8 cellular contexts compared by ENCODE assay signal in the genomic region with DNA sequence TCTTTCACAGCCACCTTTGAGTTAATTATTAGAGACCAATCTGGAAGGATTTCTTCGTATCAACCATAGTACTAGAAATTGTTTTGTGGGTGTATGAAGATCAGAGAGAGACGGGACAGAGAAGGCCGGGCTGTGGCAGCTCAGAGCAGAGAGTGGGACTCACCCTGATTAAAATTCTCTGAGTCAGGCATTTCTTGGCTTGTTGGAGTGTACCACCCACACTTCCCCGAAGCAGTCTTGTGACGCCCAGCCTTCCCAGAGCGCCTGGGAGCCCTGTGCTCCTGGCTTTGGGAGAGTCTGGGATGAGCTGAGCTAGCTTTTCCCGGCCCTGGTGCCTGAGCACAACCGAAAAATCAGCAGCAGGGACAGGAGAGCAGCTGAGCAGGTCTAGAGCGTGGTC. TPM values are rescaled to one million over a fixed set of nuclear protein-coding genes. Genes with fewer than 3 reads are reported as not detected.
DNase-seq lines count a peak whose midpoint lies in the region; TF ChIP-seq lines count a peak whose summit lies in the region.

No MANE protein-coding gene starts in this region.

- no peak overlapping the region for H2BK15ac ChIP-seq in H9 (ENCODE audit: low read depth, low read length)

- H3K9me3 ChIP-seq in H9 (ENCODE audit: control insufficient read depth, low read depth, low read length): no peaks in the 10 kb centered on the region

- H3K18ac ChIP-seq in H9 (ENCODE audit: insufficient read length, low read depth, low read length): no peak overlapping the region

- no peak overlapping the region for H3K27ac ChIP-seq in H9 (ENCODE audit: insufficient read length, low read depth, low read length)

- no peak overlapping the region for H3K56ac ChIP-seq in H9 (ENCODE audit: insufficient read length, low read depth, low read length)

- H4K8ac ChIP-seq in H9 (replicated peaks; ENCODE audit: insufficient read length, low read depth, low read length): no peak overlapping the region

- H3T11ph ChIP-seq in H9 (ENCODE audit: low read length): no peak overlapping the region

- no peak overlapping the region for H3K4ac ChIP-seq in H9 (ENCODE audit: low read depth, low read length)

- TF ChIP-seq CTCF in H9 (conservative IDR thresholded peaks at IDR 0.05) (no peak), kidney epithelial cell (IDR thresholded peaks at IDR 0.05; ENCODE audit: insufficient read depth, low read length, poor library complexity, severe bottlenecking) (no peak)

- H2AFZ ChIP-seq in H9 (ENCODE audit: low read length): no peak overlapping the region

- no peak overlapping the region for H3K4me3 Mint-ChIP-seq in H9

- H3K36me3 Mint-ChIP-seq in H9 (ENCODE audit: insufficient read depth in 1 of 3, low read depth in 3 of 3): peaks cover 6 to 17% (median 13%) of the 10 kb centered on the region in 3 experiments

- no peak overlapping the region for H3K4me2 ChIP-seq in H9 (ENCODE audit: insufficient read depth, insufficient read length, low read length)

- WGBS in H9 (ENCODE audit: extremely low coverage, insufficient read length, low lambda C conversion rate): no CpG with 5 or more reads among the region's 9 CpGs

- H3K23me2 ChIP-seq in H9 (ENCODE audit: insufficient read length, low read depth, low read length, poor library complexity, severe bottlenecking): no peaks in the 10 kb centered on the region

- H2BK20ac ChIP-seq in H9 (ENCODE audit: low read depth, low read length, poor library complexity, severe bottlenecking): no peak overlapping the region

- no peak overlapping the region for H2BK12ac ChIP-seq in H9 (ENCODE audit: insufficient read length, low read depth, low read length)

- no peak overlapping the region for H4K91ac ChIP-seq in H9 (ENCODE audit: insufficient read length, low read depth, low read length)

- H3K9ac ChIP-seq in H9 (ENCODE audit: extremely low read depth, insufficient read length, low read length): no peak overlapping the region

- no peaks in the 10 kb centered on the region; the same call in 1 of the 2 replicates for H3K4me1 ChIP-seq in H9 (ENCODE audit: insufficient read depth, low read length)

- H3K14ac ChIP-seq in H9 (ENCODE audit: insufficient read depth, low read length): no peak overlapping the region; the same call in 1 of the 2 replicates

- no peak overlapping the region for H2AK5ac ChIP-seq in H9 (ENCODE audit: insufficient read length, low read length)

- H3K4me1 Mint-ChIP-seq in H9: peaks cover 3% of the 10 kb centered on the region in 2 experiments; a peak in 2 of 4 replicates

- no peaks in the 10 kb centered on the region for H3K9me3 Mint-ChIP-seq in H9

- no peak overlapping the region for H4K5ac ChIP-seq in H9 (ENCODE audit: insufficient read length, low read depth, low read length)

- no peaks in the 10 kb centered on the region for H3K27me3 Mint-ChIP-seq in H9 (ENCODE audit: low read depth)

- no peaks in the 10 kb centered on the region for H3K27me3 ChIP-seq in H9 (ENCODE audit: insufficient read depth, low read length)
- no peaks in the 10 kb centered on the region for H3K27me3 ChIP-seq in kidney epithelial cell (ENCODE audit: control insufficient read depth, insufficient read depth, low read length)

- H4K20me1 ChIP-seq in H9 (ENCODE audit: control insufficient read depth, insufficient read depth, insufficient read length): no peaks in the 10 kb centered on the region

- H3K36me3 ChIP-seq in kidney epithelial cell (ENCODE audit: control insufficient read depth, insufficient read depth, low read length): no peaks in the 10 kb centered on the region

- H2BK120ac ChIP-seq in H9 (ENCODE audit: low read depth, low read length, poor library complexity, severe bottlenecking): no peak overlapping the region

- peak overlapping the region; percentile 4 to 88 (median 8); a peak in 4 of 7 replicates for H3K27ac Mint-ChIP-seq in H9

- DNase-seq in H9: no peak
- DNase-seq in cerebellar cortex (ENCODE audit: low spot score): peak; percentile 53
- DNase-seq in kidney epithelial cell (ENCODE audit: low read depth): peak; percentile 76
- peak; percentile 41 for DNase-seq in smooth muscle cell of the brain vasculature (ENCODE audit: low read depth, low spot score)
- no peak for DNase-seq in activated CD4-positive, CD25-positive, alpha-beta regulatory T cell (lab: John Stamatoyannopoulos, UW)
- DNase-seq in activated T-cell treated with anti-CD3 and anti-CD28 coated beads, Interleukin-2, amount 50 U/mL, for 1 hour: no peak
- DNase-seq in NCI-H2227 treated with DMSO at 0.1 percent for 48 hours (lab: John Stamatoyannopoulos, UW): no peak
- no peak for DNase-seq in DMS114 treated with DMSO at 0.1 percent for 48 hours (lab: John Stamatoyannopoulos, UW; ENCODE audit: unreplicated experiment)

- no peak overlapping the region for H3K23ac ChIP-seq in H9 (ENCODE audit: insufficient read length, low read depth, low read length)

- H3K4me3 ChIP-seq in kidney epithelial cell (ENCODE audit: low read depth, low read length): no peak overlapping the region

- H2BK5ac ChIP-seq in H9 (ENCODE audit: insufficient read length, low read length): no peak overlapping the region

- H3K79me1 ChIP-seq in H9 (ENCODE audit: insufficient read depth, low read depth, low read length, poor library complexity, severe bottlenecking): no peaks in the 10 kb centered on the region

- no peaks in the 10 kb centered on the region; the same call in 1 of the 2 replicates for H3K79me2 ChIP-seq in H9 (ENCODE audit: insufficient read depth, low read length)

RNA-seq across cellular contexts. Expression of gene PLEKHM2, which starts 19.4 kb away (rescaled TPM):
- total RNA-seq in H9 (2021): 45.9 and 50.4 TPM in 2 replicates
- 52.1 and 73.3 TPM in 2 replicates for total RNA-seq in kidney epithelial cell

RNA-seq across cellular contexts. Expression of gene SLC25A34, which starts 32.5 kb away (rescaled TPM):
- 0.94 and 1.5 TPM in 2 replicates for total RNA-seq in H9 (2021)
- total RNA-seq in kidney epithelial cell: 0.25 and 0.34 TPM in 2 replicates

RNA-seq across cellular contexts. Expression of gene TMEM82, which starts 38.7 kb away (rescaled TPM):
- total RNA-seq in H9 (2021) (1.0 and 1.4 TPM in 2 replicates), kidney epithelial cell (not detected in 2 replicates)

RNA-seq across cellular contexts. Expression of gene FBLIM1, which starts 55.0 kb away (rescaled TPM):
- 64.7 and 66.8 TPM in 2 replicates for total RNA-seq in H9 (2021)
- total RNA-seq in kidney epithelial cell: 364 and 458 TPM in 2 replicates

Comparison
In these comparisons a context has a peak if more than half of its experiments do, and no peak if none do; other contexts are left out.
1. DNase-seq: peak in cerebellar cortex (single experiment), kidney epithelial cell (single experiment) and smooth muscle cell of the brain vasculature (single experiment); none in H9 (single experiment), activated CD4-positive, CD25-positive, alpha-beta regulatory T cell (0 of 4), activated T-cell treated with anti-CD3 and anti-CD28 coated beads, Interleukin-2, amount 50 U/mL, for 1 hour (single experiment), NCI-H2227 treated with DMSO at 0.1 percent for 48 hours (single experiment) and DMS114 treated with DMSO at 0.1 percent for 48 hours (single experiment).